10 cellular contexts compared by ENCODE assay signal in genomic region chr17:2064511-2064910, GRCh38. TPM values are rescaled to one million over a fixed set of nuclear protein-coding genes. Genes with fewer than 3 reads are reported as not detected.
DNase-seq lines count a peak whose midpoint lies in the region; ATAC-seq, FAIRE-seq and TF ChIP-seq lines count a peak whose summit lies in the region.
"Had no signal": no experiment of that assay in that cellular context is flagged by ENCODE, and none has a peak within 500 bp of the region (broad histone marks: within the 10 kb centered on the region; RNA-seq: fewer than 3 reads in every experiment).

No MANE protein-coding gene starts in this region.

- H3K36me3 Mint-ChIP-seq in T-helper 1 cell treated with Interleukin-12 subunit alpha and Interleukin-12 subunit beta and Interleukin-4 antibody, amounts not matched to agents 30 μg/mL and 1 μg/mL, for 36 hours (ENCODE audit: low read depth) = peaks cover 50% of the 10 kb centered on the region

- ATAC-seq in GM12878 (no peak), lower lobe of right lung (no peak)

- DNase-seq in T-helper 1 cell (no peak), GM12878 (ENCODE audit: low read depth, low spot score) (no peak), lower lobe of right lung (no peak), BE2C (no peak), NCI-H2196 (lab: John Stamatoyannopoulos, UW; ENCODE audit: unreplicated experiment) (no peak), NCI-H1092 (lab: John Stamatoyannopoulos, UW) (no peak)
- DNase-seq: NCI-H1694 treated with DMSO at 0.1 percent for 48 hours had no signal

- no peak for TF ChIP-seq RAD21 in GM12878 (IDR thresholded peaks at IDR 0.05; ENCODE audit: insufficient read depth, low read depth, low read length)

- H3K9me3 ChIP-seq in GM12878 (replicated peaks; ENCODE audit: control insufficient read depth, insufficient read depth, low read length) (no peaks in the 10 kb centered on the region), lower lobe of right lung (no peaks in the 10 kb centered on the region), stomach smooth muscle (ENCODE audit: control insufficient read depth in 2 of 2, low read length in 2 of 2) (no peaks in the 10 kb centered on the region), BE2C (no peaks in the 10 kb centered on the region)

- H3K36me3 ChIP-seq in GM12878 (ENCODE audit: control insufficient read depth in 2 of 2, insufficient read depth in 2 of 2, low read length in 1 of 2) (peaks cover 21 to 33% of the 10 kb centered on the region in 2 experiments), lower lobe of right lung (peaks cover 48% of the 10 kb centered on the region), stomach smooth muscle (ENCODE audit: control insufficient read depth in 2 of 2, insufficient read depth in 2 of 2, low read length in 2 of 2) (peaks cover 34 to 42% of the 10 kb centered on the region in 2 donors), BE2C (no peaks in the 10 kb centered on the region; the same call in 1 of the 2 replicates)

- no peaks in the 10 kb centered on the region for H3K27me3 Mint-ChIP-seq in T-helper 1 cell treated with Interleukin-12 subunit alpha and Interleukin-12 subunit beta and Interleukin-4 antibody, amounts not matched to agents 30 μg/mL and 1 μg/mL, for 36 hours (ENCODE audit: low read depth)

- TF ChIP-seq CTCF in GM12878 (IDR thresholded peaks at IDR 0.05 in 2 of 3, conservative IDR thresholded peaks at IDR 0.05 in 1 of 3; ENCODE audit: control insufficient read depth in 2 of 3, extremely low read depth in 1 of 3, insufficient read depth in 1 of 3, low read depth in 3 of 3, low read length in 3 of 3) = no peak
- TF ChIP-seq CTCF in lower lobe of right lung (IDR thresholded peaks at IDR 0.05) = no peak
- no peak for TF ChIP-seq CTCF in BE2C (IDR thresholded peaks at IDR 0.05; ENCODE audit: low read depth, low read length)

- H3K4me1 ChIP-seq in GM12878 (ENCODE audit: control insufficient read depth, insufficient read depth, low read length) (peaks cover 47% of the 10 kb centered on the region), lower lobe of right lung (peaks cover 76% of the 10 kb centered on the region), stomach smooth muscle (ENCODE audit: control insufficient read depth, insufficient read depth, low read length) (peaks cover 69% of the 10 kb centered on the region), BE2C (peaks cover 5% of the 10 kb centered on the region)

- TF ChIP-seq POLR2A in GM12878 (IDR thresholded peaks at IDR 0.05; ENCODE audit: low read depth, low read length) = no peak

- no peak overlapping the region for H2AFZ ChIP-seq in GM12878 (ENCODE audit: control insufficient read depth, low read depth, low read length)

- no peaks in the 10 kb centered on the region for H3K9me3 Mint-ChIP-seq in T-helper 1 cell treated with Interleukin-12 subunit alpha and Interleukin-12 subunit beta and Interleukin-4 antibody, amounts not matched to agents 30 μg/mL and 1 μg/mL, for 36 hours

- POLR2A ChIA-PET in GM12878 (lab: Charles Lee) = interaction anchor here (12.5 kb wide), 1 partner anchor 23 kb away, joined by 148 read pairs; no protein-coding TSS in a partner anchor

- CTCF ChIA-PET in GM12878 (lab: Yijun Ruan, JAX) = interaction anchor here (0.7 to 2.6 kb wide), 12 partner anchors 18 to 202 kb away, joined by 3 to 19 read pairs (median 4); no protein-coding TSS in a partner anchor

- no TSS peak for BruUV-seq in GM12878 (replicated peaks; lab: Mats Ljungman, UMichigan)

- TF ChIP-seq EP300 in GM12878 (IDR thresholded peaks at IDR 0.05; ENCODE audit: borderline replicate concordance in 1 of 2, control insufficient read depth in 1 of 2, low read depth in 2 of 2, low read length in 2 of 2) = no peak

- SMC1A ChIA-PET in GM12878 (lab: Charles Lee; ENCODE audit: uncharacterized antibody, unreplicated experiment) = interaction anchor here (0.7 to 3.9 kb wide), 13 partner anchors 18 to 181 kb away, joined by 3 to 27 read pairs (median 3); no protein-coding TSS in a partner anchor

- peaks cover 50% of the 10 kb centered on the region for H3K4me1 Mint-ChIP-seq in T-helper 1 cell treated with Interleukin-12 subunit alpha and Interleukin-12 subunit beta and Interleukin-4 antibody, amounts not matched to agents 30 μg/mL and 1 μg/mL, for 36 hours (ENCODE audit: low read depth)

- no peak overlapping the region for H3K4me2 ChIP-seq in GM12878 (ENCODE audit: control insufficient read depth, insufficient read depth)

- no peak for FAIRE-seq in GM12878 (lab: Jason Lieb, UNC)

- peaks cover 8% of the 10 kb centered on the region for H3K79me2 ChIP-seq in GM12878 (ENCODE audit: control insufficient read depth, insufficient read depth, low read length)

- RAD21 ChIA-PET in GM12878 (lab: Charles Lee; ENCODE audit: unreplicated experiment) = interaction anchor here (1.0 to 2.9 kb wide), 8 partner anchors 10 to 180 kb away, joined by 3 to 12 read pairs (median 4); partner anchors contain the start of gene HIC1

- no peak overlapping the region for H3K4me3 Mint-ChIP-seq in T-helper 1 cell treated with Interleukin-12 subunit alpha and Interleukin-12 subunit beta and Interleukin-4 antibody, amounts not matched to agents 30 μg/mL and 1 μg/mL, for 36 hours

- WGBS in GM12878 (ENCODE audit: insufficient coverage, insufficient replicate concordance, low lambda C conversion rate, missing lambda C conversion rate) = 52% methylated on average over 6 of the region's 6 CpGs

- H3K9ac ChIP-seq in GM12878 (ENCODE audit: control insufficient read depth, insufficient read depth, low read length) (no peak overlapping the region), stomach smooth muscle (ENCODE audit: low read length in 2 of 2) (no peak overlapping the region)

- in situ Hi-C loops in GM12878 (cut with MboI) = loop anchor here (10.0 kb wide), 1 partner anchor 180 kb away; no protein-coding TSS in a partner anchor

- peak overlapping the region; percentile 34 for H3K27ac ChIP-seq in GM12878 (ENCODE audit: control insufficient read depth, insufficient read depth)
- H3K27ac ChIP-seq in lower lobe of right lung = peak overlapping the region; percentile 87
- H3K27ac ChIP-seq in stomach smooth muscle (ENCODE audit: low read length) = peak overlapping the region; percentile 74
- H3K27ac ChIP-seq: 22Rv1 had no signal

- intact Hi-C loops in GM12878 (cut with micrococcal nuclease; ENCODE audit: unreplicated experiment) = no loop called here
- intact Hi-C loops in lower lobe of right lung (cut with DNase I) = no loop called here

- H3K27me3 ChIP-seq in GM12878 (replicated peaks in 1 of 2; ENCODE audit: control insufficient read depth in 2 of 2, insufficient read depth in 2 of 2, low read length in 1 of 2) = no peaks in the 10 kb centered on the region
- H3K27me3 ChIP-seq in lower lobe of right lung (ENCODE audit: low read depth) = no peaks in the 10 kb centered on the region
- peaks cover 4 to 9% of the 10 kb centered on the region in 2 donors for H3K27me3 ChIP-seq in stomach smooth muscle (ENCODE audit: control insufficient read depth in 1 of 2, insufficient read depth in 2 of 2, low read length in 2 of 2)
- H3K27me3 ChIP-seq in BE2C = no peaks in the 10 kb centered on the region

- peak overlapping the region; percentile 78 for H3K27ac Mint-ChIP-seq in T-helper 1 cell treated with Interleukin-12 subunit alpha and Interleukin-12 subunit beta and Interleukin-4 antibody, amounts not matched to agents 30 μg/mL and 1 μg/mL, for 36 hours

- H4K20me1 ChIP-seq in GM12878 (ENCODE audit: control insufficient read depth, insufficient read depth) = no peaks in the 10 kb centered on the region

- H3K4me3 ChIP-seq in GM12878 (no peak overlapping the region), lower lobe of right lung (no peak overlapping the region), stomach smooth muscle (ENCODE audit: low read length in 2 of 2) (no peak overlapping the region), BE2C (ENCODE audit: low read depth, low read length) (no peak overlapping the region)

RNA-seq across cellular contexts. Expression of gene HIC1, which starts 9.6 kb away (rescaled TPM):
- total RNA-seq in GM12878 (2013; cell fraction: nucleolus; rRNA removed) = 220 and 277 TPM in 2 replicates
- total RNA-seq in GM12878 (2014; rRNA removed) = 30.8 and 40.8 TPM in 2 replicates
- 4.6 and 4.9 TPM in 2 replicates for total RNA-seq in GM12878 (2014; rRNA removed; fragmentation: Illumina TruSeq; extraction: Trizol)
- 55.4 and 61.1 TPM in 2 replicates for total RNA-seq in GM12878 (2021)
- polyA plus RNA-seq in GM12878 (2011; ENCODE audit: low read depth) = 8.2 TPM
- polyA plus RNA-seq in GM12878 (2011; rRNA removed) = 4.2 and 10.5 TPM in 2 replicates
- 16.0 and 34.6 TPM in 2 replicates for polyA plus RNA-seq in GM12878 (2011; cell fraction: cytosol; rRNA removed)
- 88.9 and 92.7 TPM in 2 replicates for polyA plus RNA-seq in GM12878 (2011; cell fraction: nucleus; rRNA removed)
- 38.9 and 49.7 TPM in 2 replicates for polyA plus RNA-seq in GM12878 (2012)
- 0.81 and 1.8 TPM in 2 replicates for polyA plus RNA-seq in GM12878 (2014; fragmentation: Illumina TruSeq; extraction: Trizol)
- polyA plus RNA-seq in GM12878 (2014; fragmentation: Nextera tagmentation; extraction: Ambion mirVana) = under 1 TPM; 0.11 to 0.57 TPM
- polyA plus RNA-seq in GM12878 (2014; rRNA removed) = 26.5 and 40.9 TPM in 2 replicates
- polyA plus RNA-seq in GM12878 (2016; fragmentation: Nextera tagmentation; extraction: Ambion mirVana) = 1 to 10 TPM; 2.0 to 4.9 TPM
- 9.8 and 22.7 TPM in 2 replicates for polyA minus RNA-seq in GM12878 (2011; rRNA and poly(A)+ RNA removed)
- polyA minus RNA-seq in GM12878 (2011; cell fraction: cytosol; rRNA and poly(A)+ RNA removed) = 23.8 and 29.3 TPM in 2 replicates
- 47.3 and 88.0 TPM in 2 replicates for polyA minus RNA-seq in GM12878 (2011; cell fraction: nucleus; rRNA and poly(A)+ RNA removed)
- 20.6 TPM for total RNA-seq in lower lobe of right lung
- polyA plus RNA-seq in BE2C (2012; ENCODE audit: insufficient read depth, insufficient read length, low read depth) = 1.3 TPM

RNA-seq across cellular contexts. Expression of gene OVCA2, which starts 22.7 kb away (rescaled TPM):
- 4.1 and 4.5 TPM in 2 replicates for total RNA-seq in GM12878 (2013; cell fraction: nucleolus; rRNA removed)
- total RNA-seq in GM12878 (2014; rRNA removed) (57.5 and 58.6 TPM in 2 replicates), GM12878 (2014; rRNA removed; fragmentation: Illumina TruSeq; extraction: Trizol) (25.5 and 29.1 TPM in 2 replicates), GM12878 (2021) (39.7 and 46.9 TPM in 2 replicates), lower lobe of right lung (20.3 TPM)
- polyA plus RNA-seq in GM12878 (2011; ENCODE audit: low read depth) = 15.9 TPM
- polyA plus RNA-seq in GM12878 (2011; rRNA removed) (21.8 and 34.6 TPM in 2 replicates), GM12878 (2014; fragmentation: Illumina TruSeq; extraction: Trizol) (24.8 and 32.5 TPM in 2 replicates), GM12878 (2014; fragmentation: Nextera tagmentation; extraction: Ambion mirVana) (10 to 100 TPM in 1 of 2 experiments, 1 to 10 TPM in 1; 6.1 to 14.2 TPM), GM12878 (2014; rRNA removed) (49.5 and 59.8 TPM in 2 replicates), GM12878 (2016; fragmentation: Nextera tagmentation; extraction: Ambion mirVana) (10 to 100 TPM; 73.6 to 75.3 TPM)
- polyA plus RNA-seq in GM12878 (2011; cell fraction: cytosol; rRNA removed) = 57.5 and 70.9 TPM in 2 replicates
- 27.2 and 42.6 TPM in 2 replicates for polyA plus RNA-seq in GM12878 (2011; cell fraction: nucleus; rRNA removed)
- polyA plus RNA-seq in GM12878 (2012) = 26.0 and 30.9 TPM in 2 replicates
- 18.9 and 41.3 TPM in 2 replicates for polyA minus RNA-seq in GM12878 (2011; rRNA and poly(A)+ RNA removed)
- 9.4 and 10.5 TPM in 2 replicates for polyA minus RNA-seq in GM12878 (2011; cell fraction: cytosol; rRNA and poly(A)+ RNA removed)
- polyA minus RNA-seq in GM12878 (2011; cell fraction: nucleus; rRNA and poly(A)+ RNA removed) = 2.3 and 5.2 TPM in 2 replicates
- 45.7 TPM for polyA plus RNA-seq in BE2C (2012; ENCODE audit: insufficient read depth, insufficient read length, low read depth)

RNA-seq across cellular contexts. Expression of gene DPH1, which starts 34.6 kb away (rescaled TPM):
- total RNA-seq in GM12878 (2013; cell fraction: nucleolus; rRNA removed) = 111 and 119 TPM in 2 replicates
- 21.1 and 22.5 TPM in 2 replicates for total RNA-seq in GM12878 (2014; rRNA removed)
- total RNA-seq in GM12878 (2014; rRNA removed; fragmentation: Illumina TruSeq; extraction: Trizol) = 13.4 and 17.5 TPM in 2 replicates
- 20.2 and 21.3 TPM in 2 replicates for total RNA-seq in GM12878 (2021)
- 13.9 TPM for polyA plus RNA-seq in GM12878 (2011; ENCODE audit: low read depth)
- 16.0 and 33.6 TPM in 2 replicates for polyA plus RNA-seq in GM12878 (2011; rRNA removed)
- 39.9 and 44.5 TPM in 2 replicates for polyA plus RNA-seq in GM12878 (2011; cell fraction: cytosol; rRNA removed)
- 194 and 207 TPM in 2 replicates for polyA plus RNA-seq in GM12878 (2011; cell fraction: nucleus; rRNA removed)
- polyA plus RNA-seq in GM12878 (2012) = 32.2 and 34.3 TPM in 2 replicates
- polyA plus RNA-seq in GM12878 (2014; fragmentation: Illumina TruSeq; extraction: Trizol) = 7.1 and 16.0 TPM in 2 replicates
- under 1 TPM; 0.29 to 0.95 TPM for polyA plus RNA-seq in GM12878 (2014; fragmentation: Nextera tagmentation; extraction: Ambion mirVana)
- polyA plus RNA-seq in GM12878 (2014; rRNA removed) = 22.2 and 24.4 TPM in 2 replicates
- 10 to 100 TPM; 19.0 to 22.0 TPM for polyA plus RNA-seq in GM12878 (2016; fragmentation: Nextera tagmentation; extraction: Ambion mirVana)
- 23.5 and 37.9 TPM in 2 replicates for polyA minus RNA-seq in GM12878 (2011; rRNA and poly(A)+ RNA removed)
- polyA minus RNA-seq in GM12878 (2011; cell fraction: cytosol; rRNA and poly(A)+ RNA removed) = 12.2 and 19.2 TPM in 2 replicates
- polyA minus RNA-seq in GM12878 (2011; cell fraction: nucleus; rRNA and poly(A)+ RNA removed) = 38.8 and 48.8 TPM in 2 replicates
- 38.0 TPM for total RNA-seq in lower lobe of right lung
- polyA plus RNA-seq in BE2C (2012; ENCODE audit: insufficient read depth, insufficient read length, low read depth) = 130 TPM

RNA-seq across cellular contexts. Expression of gene RTN4RL1, which starts 39.4 kb away (rescaled TPM):
- 0.10 and 0.12 TPM in 2 replicates for total RNA-seq in GM12878 (2013; cell fraction: nucleolus; rRNA removed)
- total RNA-seq in GM12878 (2014; rRNA removed) (0.05 and 0.11 TPM in 2 replicates), GM12878 (2014; rRNA removed; fragmentation: Illumina TruSeq; extraction: Trizol) (not detected in 2 replicates), GM12878 (2021) (0.10 and 0.13 TPM in 2 replicates), lower lobe of right lung (5.8 TPM)
- polyA plus RNA-seq in GM12878 (2011; ENCODE audit: low read depth) = not detected
- polyA plus RNA-seq in GM12878 (2011; rRNA removed) (not detected in 2 replicates), GM12878 (2014; fragmentation: Illumina TruSeq; extraction: Trizol) (not detected in 2 replicates), GM12878 (2014; fragmentation: Nextera tagmentation; extraction: Ambion mirVana) (not detected), GM12878 (2014; rRNA removed) (0.03 and 0.08 TPM in 2 replicates), GM12878 (2016; fragmentation: Nextera tagmentation; extraction: Ambion mirVana) (not detected)
- polyA plus RNA-seq in GM12878 (2011; cell fraction: cytosol; rRNA removed) = 0.01 TPM in 1 of 2 replicates, not detected in the other
- 0.03 TPM in 1 of 2 replicates, not detected in the other for polyA plus RNA-seq in GM12878 (2011; cell fraction: nucleus; rRNA removed)
- 0.04 TPM in 1 of 2 replicates, not detected in the other for polyA plus RNA-seq in GM12878 (2012)
- not detected in 2 replicates for polyA minus RNA-seq in GM12878 (2011; rRNA and poly(A)+ RNA removed)
- not detected in 2 replicates for polyA minus RNA-seq in GM12878 (2011; cell fraction: cytosol; rRNA and poly(A)+ RNA removed)
- polyA minus RNA-seq in GM12878 (2011; cell fraction: nucleus; rRNA and poly(A)+ RNA removed) = not detected in 2 replicates
- polyA plus RNA-seq in BE2C (2012; ENCODE audit: insufficient read depth, insufficient read length, low read depth) = 4.8 TPM

Comparison
In these comparisons a context has a peak if more than half of its experiments do, and no peak if none do; other contexts are left out.
1. H3K27ac ChIP-seq: peak in every context shown above with its lines; median percentile 87 in lower lobe of right lung; 74 in stomach smooth muscle; 34 in GM12878.